In genomic region chr2:207719008-207719407, GRCh38 we compare ENCODE assay signal across 11 cellular contexts.
"Had no signal": no experiment of that assay in that cellular context is flagged by ENCODE, and none has a peak within 500 bp of the region (broad histone marks: within the 10 kb centered on the region; RNA-seq: fewer than 3 reads in every experiment).

No MANE protein-coding gene starts in this region.

- H3K4me3 ChIP-seq: GM23248, GM23338, HAP-1 had no signal

- H3K36me3 ChIP-seq: HAP-1 had no signal

- H3K9me3 ChIP-seq: HAP-1 had no signal

- H3K9me3 Mint-ChIP-seq: GM23338, H9, HFFc6 had no signal

- H3K4me2 ChIP-seq: GM23338 had no signal

- FAIRE-seq: H1, H54 had no signal

- H3K27ac ChIP-seq: GM23248 had no signal

- H3K27ac Mint-ChIP-seq: GM23338, H9, HFFc6 had no signal

- DNase-seq: GM23248, GOT3, H7, H9, HCEC 1CT, HFFc6 had no signal

- H3K4me3 Mint-ChIP-seq: GM23338, H9, HFFc6 had no signal

- H2AFZ ChIP-seq: GM23248, GM23338 had no signal

- H3K9ac ChIP-seq: GM23248 had no signal

- ATAC-seq: GM23338, HCT116 had no signal
